Comparison of ENCODE assay signal across 29 cellular contexts in the genomic region with DNA sequence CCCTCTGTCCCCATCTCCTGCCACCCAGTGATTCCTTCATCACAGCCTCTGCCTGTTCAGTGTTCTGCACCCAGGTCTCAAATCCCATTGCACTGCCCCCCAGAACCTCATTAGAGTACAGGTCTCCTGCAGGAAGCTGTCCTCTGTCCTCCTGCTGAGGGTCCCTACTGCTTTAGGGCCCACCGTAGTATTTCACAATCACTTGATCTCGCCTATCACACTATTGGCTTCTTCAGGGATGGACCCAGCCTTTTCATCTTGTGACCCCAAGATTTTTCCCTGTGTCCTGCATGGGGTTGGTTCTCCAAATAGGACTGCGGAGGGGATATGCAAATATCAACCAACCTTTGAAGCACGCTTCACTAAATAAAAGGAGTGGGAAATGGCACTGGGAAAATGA.
"Had no signal": no experiment of that assay in that cellular context is flagged by ENCODE, and none has a peak within 500 bp of the region (broad histone marks: within the 10 kb centered on the region; RNA-seq: fewer than 3 reads in every experiment).

No MANE protein-coding gene starts in this region.

- FAIRE-seq: colon, endometrium, endothelial cell of umbilical vein, frontal cortex had no signal

- H3K27ac Mint-ChIP-seq: dendritic cell treated with granulocyte-macrophage colony-stimulating factor and Interleukin-4, amounts not matched to agents 40 ng/mL and 50 ng/mL, for 4 days; effector memory CD8-positive, alpha-beta T cell; endodermal cell had no signal

- H3K4me3 ChIP-seq: colonic mucosa, coronary artery, dorsolateral prefrontal cortex, esophagus muscularis mucosa, esophagus squamous epithelium, gastrocnemius medialis, gastroesophageal sphincter, heart left ventricle, heart right ventricle had no signal

- H3K27ac ChIP-seq: colonic mucosa, coronary artery, dorsolateral prefrontal cortex, epithelial cell of prostate, esophagus muscularis mucosa, esophagus squamous epithelium, foreskin keratinocyte, gastrocnemius medialis, gastroesophageal sphincter, heart left ventricle, heart right ventricle had no signal

- H3K4me3 Mint-ChIP-seq: dendritic cell treated with granulocyte-macrophage colony-stimulating factor and Interleukin-4, amounts not matched to agents 40 ng/mL and 50 ng/mL, for 4 days; effector memory CD8-positive, alpha-beta T cell; endodermal cell had no signal

- H3K27me3 ChIP-seq: colonic mucosa, foreskin keratinocyte, gastrocnemius medialis had no signal

- H3K4me1 ChIP-seq: colonic mucosa, esophagus muscularis mucosa, foreskin keratinocyte, gastrocnemius medialis, gastroesophageal sphincter, heart left ventricle, heart right ventricle had no signal

- H3K27me3 Mint-ChIP-seq: dendritic cell treated with granulocyte-macrophage colony-stimulating factor and Interleukin-4, amounts not matched to agents 40 ng/mL and 50 ng/mL, for 4 days had no signal

- DNase-seq: colonic mucosa; cortex of kidney; dermis blood vessel endothelial cell; dorsolateral prefrontal cortex; effector CD4-positive, alpha-beta T cell; effector CD8-positive, alpha-beta T cell; effector memory CD4-positive, alpha-beta T cell; effector memory CD8-positive, alpha-beta T cell; endodermal cell; erythroblast; esophagus squamous epithelium; foreskin fibroblast; foreskin keratinocyte; foreskin melanocyte; gastrocnemius medialis; glutamatergic neuron; head of caudate nucleus; heart right ventricle had no signal

- H3K9me3 ChIP-seq: colonic mucosa, esophagus muscularis mucosa, esophagus squamous epithelium, gastrocnemius medialis, gastroesophageal sphincter, heart left ventricle, heart right ventricle had no signal

- ATAC-seq: effector memory CD8-positive, alpha-beta T cell; esophagus mucosa; foreskin keratinocyte; gastrocnemius medialis; gastroesophageal sphincter; heart left ventricle; heart right ventricle had no signal

- H3K36me3 ChIP-seq: colonic mucosa, esophagus muscularis mucosa, esophagus squamous epithelium, gastrocnemius medialis, gastroesophageal sphincter, heart left ventricle, heart right ventricle had no signal

- H3K9me3 Mint-ChIP-seq: dendritic cell treated with granulocyte-macrophage colony-stimulating factor and Interleukin-4, amounts not matched to agents 40 ng/mL and 50 ng/mL, for 4 days had no signal
